Comparison of ENCODE assay signal across 1 cellular context in genomic region chr20:33788351-33789049, GRCh38.
TF ChIP-seq lines count a peak whose summit lies in the region.

No MANE protein-coding gene starts in this region.

TF ChIP-seq in HCT116, 20 proteins besides CTCF, POLR2A, EP300 and RAD21 (continued from another document):
- TF ChIP-seq REST (IDR thresholded peaks at IDR 0.05; ENCODE audit: low read depth) (no peak), MAX (IDR thresholded peaks at IDR 0.05) (no peak), ATF3 (IDR thresholded peaks at IDR 0.05) (no peak), EZH2 (IDR thresholded peaks at IDR 0.05) (no peak), ZFX (IDR thresholded peaks at IDR 0.05) (no peak), CBX3 (IDR thresholded peaks at IDR 0.05; ENCODE audit: low read depth) (no peak), CEBPB (IDR thresholded peaks at IDR 0.05; ENCODE audit: low read depth) (no peak), ELF1 (IDR thresholded peaks at IDR 0.05; ENCODE audit: borderline replicate concordance, low read depth) (no peak), POLR2AphosphoS5 (IDR thresholded peaks at IDR 0.05; ENCODE audit: low read depth, low read length) (no peak), TCF7L2 (IDR thresholded peaks at IDR 0.05; ENCODE audit: borderline replicate concordance, extremely low read depth, insufficient read depth, insufficient read length) (no peak), FOSL1 (IDR thresholded peaks at IDR 0.05; ENCODE audit: low read depth) (no peak), JUND (IDR thresholded peaks at IDR 0.05) (no peak), ZNF274 (IDR thresholded peaks at IDR 0.05; ENCODE audit: low read depth, low read length) (no peak), EGR1 (IDR thresholded peaks at IDR 0.05; ENCODE audit: low read depth) (no peak), SP1 (IDR thresholded peaks at IDR 0.05; ENCODE audit: low read depth) (no peak), SRF (IDR thresholded peaks at IDR 0.05; ENCODE audit: low read depth) (no peak), SIN3A (IDR thresholded peaks at IDR 0.05; ENCODE audit: low read depth) (no peak)
